ENCODE assay signal across 9 cellular contexts in the genomic region with DNA sequence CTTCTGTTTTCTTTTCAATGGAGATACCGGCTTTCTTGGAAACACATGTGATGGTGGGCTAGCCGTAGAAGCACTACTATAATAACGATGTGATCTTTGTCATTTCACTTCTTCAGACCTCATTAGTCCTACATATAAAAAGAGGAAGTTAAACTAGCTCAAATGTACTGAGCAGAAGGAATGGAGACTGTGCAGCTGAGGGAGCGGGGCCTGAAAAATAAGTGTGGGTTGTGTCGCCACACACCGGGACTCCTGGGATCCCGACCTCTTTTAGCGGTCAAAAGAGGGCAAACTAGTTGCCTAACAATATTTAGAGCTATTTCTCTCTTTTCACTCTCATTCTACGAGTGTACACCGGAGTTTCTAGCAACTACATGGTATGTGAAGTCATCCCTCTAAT. TPM values are rescaled to one million over a fixed set of nuclear protein-coding genes. Genes with fewer than 3 reads are reported as not detected.
DNase-seq lines count a peak whose midpoint lies in the region; ATAC-seq and TF ChIP-seq lines count a peak whose summit lies in the region.
"Had no signal": no experiment of that assay in that cellular context is flagged by ENCODE, and none has a peak within 500 bp of the region (broad histone marks: within the 10 kb centered on the region; RNA-seq: fewer than 3 reads in every experiment).

No MANE protein-coding gene starts in this region.

- no peaks in the 10 kb centered on the region for H3K9me3 ChIP-seq in trophoblast cell (ENCODE audit: insufficient read depth, low read depth, low read length)

- no peak overlapping the region for H3K14ac ChIP-seq in trophoblast cell (ENCODE audit: low read length)

- TF ChIP-seq CTCF in GM12864 (IDR thresholded peaks at IDR 0.05; ENCODE audit: low read depth, low read length, missing control alignments), result peak; percentile 20

- H2BK12ac ChIP-seq in trophoblast cell (ENCODE audit: low read length), result no peak overlapping the region

- peak overlapping the region; percentile 26 for H3K4me3 Mint-ChIP-seq in activated T-helper 17 cell treated with anti-CD3 and anti-CD28 coated beads, Interleukin-2, amount 50 U/mL, for 72 hours

- peaks cover 11% of the 10 kb centered on the region for H3K79me2 ChIP-seq in trophoblast cell (ENCODE audit: control insufficient read depth, insufficient read depth, low read length, poor library complexity)

- H3K79me1 ChIP-seq in trophoblast cell (ENCODE audit: low read length), result peaks cover 9% of the 10 kb centered on the region

- H3K4me3 ChIP-seq in GM12864 (ENCODE audit: low read depth, low read length) (no peak overlapping the region), trophoblast cell (ENCODE audit: low read depth, low read length) (no peak overlapping the region)

- no peaks in the 10 kb centered on the region for H3K9me3 Mint-ChIP-seq in activated T-helper 17 cell treated with anti-CD3 and anti-CD28 coated beads, Interleukin-2, amount 50 U/mL, for 72 hours

- H4K8ac ChIP-seq in trophoblast cell (ENCODE audit: low read depth, low read length), result peak overlapping the region; percentile 14

- ATAC-seq in activated T-helper 17 cell treated with anti-CD3 and anti-CD28 coated beads, Interleukin-2, amount 50 U/mL, for 72 hours (replicated peaks), result no peak
- no peak for ATAC-seq in GM21390 (IDR thresholded peaks at IDR 0.05; ENCODE audit: unreplicated experiment)

- H3K36me3 ChIP-seq in trophoblast cell (ENCODE audit: control insufficient read depth in 1 of 2, insufficient read depth in 2 of 2, low read length in 2 of 2), result no peaks in the 10 kb centered on the region

- no peaks in the 10 kb centered on the region for H3K27me3 Mint-ChIP-seq in activated T-helper 17 cell treated with anti-CD3 and anti-CD28 coated beads, Interleukin-2, amount 50 U/mL, for 72 hours

- H3K18ac ChIP-seq in trophoblast cell (ENCODE audit: low read length), result no peak overlapping the region

- no peak overlapping the region for H3K4me2 ChIP-seq in trophoblast cell (ENCODE audit: low read length)

- H2AFZ ChIP-seq in trophoblast cell (ENCODE audit: insufficient read depth, low read length, poor library complexity), result no peak overlapping the region

- H3K9ac ChIP-seq in trophoblast cell (ENCODE audit: low read length), result no peak overlapping the region

- H3K23ac ChIP-seq in trophoblast cell (ENCODE audit: low read length), result no peak overlapping the region

- H3K27ac Mint-ChIP-seq in activated T-helper 17 cell treated with anti-CD3 and anti-CD28 coated beads, Interleukin-2, amount 50 U/mL, for 72 hours, result peak overlapping the region; percentile 98

- H3K4me1 Mint-ChIP-seq in activated T-helper 17 cell treated with anti-CD3 and anti-CD28 coated beads, Interleukin-2, amount 50 U/mL, for 72 hours, result peaks cover 14% of the 10 kb centered on the region

- H2BK120ac ChIP-seq in trophoblast cell (ENCODE audit: insufficient read depth, low read length, poor library complexity), result no peak overlapping the region

- no peak overlapping the region for H3K4ac ChIP-seq in trophoblast cell (ENCODE audit: low read depth, low read length)

- H3K27me3 ChIP-seq in trophoblast cell (ENCODE audit: insufficient read depth, low read length), result no peaks in the 10 kb centered on the region

- DNase-seq in GM12864 (ENCODE audit: low read depth), result no peak
- peak; percentile 96 for DNase-seq in MV-4-11 (lab: John Stamatoyannopoulos, UW)
- DNase-seq in trophoblast cell, result no peak
- DNase-seq in SW 1271 (lab: John Stamatoyannopoulos, UW), result no peak
- DNase-seq in H4 (ENCODE audit: low spot score), result no peak
- DNase-seq: stimulated activated CD4-positive, alpha-beta T cell treated with anti-CD3 and anti-CD28 coated beads, Interleukin-4, amount 100 ng/mL, for 4 hours; T-helper 9 cell had no signal

- H2BK5ac ChIP-seq in trophoblast cell (ENCODE audit: low read depth, low read length, poor library complexity), result no peak overlapping the region

- H3K4me1 ChIP-seq in trophoblast cell (ENCODE audit: control insufficient read depth in 1 of 2, insufficient read depth in 2 of 2, low read length in 2 of 2), result peaks cover 3 to 4% of the 10 kb centered on the region in 2 experiments

- no CpG with 5 or more reads among the region's 10 CpGs for WGBS in trophoblast cell (ENCODE audit: extremely low coverage, insufficient coverage, insufficient read length)

- no peak overlapping the region for H4K91ac ChIP-seq in trophoblast cell (ENCODE audit: low read depth, low read length)

- H2AK5ac ChIP-seq in trophoblast cell (ENCODE audit: low read length), result no peak overlapping the region

- peak overlapping the region; percentile 23 for H4K12ac ChIP-seq in trophoblast cell (ENCODE audit: low read depth, low read length)

- H3K36me3 Mint-ChIP-seq in activated T-helper 17 cell treated with anti-CD3 and anti-CD28 coated beads, Interleukin-2, amount 50 U/mL, for 72 hours (ENCODE audit: low read depth), result peaks cover 43% of the 10 kb centered on the region

- no peak overlapping the region for H3K27ac ChIP-seq in trophoblast cell (ENCODE audit: low read depth, low read length)

RNA-seq across cellular contexts. Expression of a gene that starts 1.0 kb away (rescaled TPM):
- total RNA-seq in activated T-helper 17 cell treated with anti-CD3 and anti-CD28 coated beads, Interleukin-2, amount 50 U/mL, for 72 hours, result 10 to 100 TPM; 55.5 to 80.2 TPM
- 118 and 122 TPM in 2 replicates for polyA plus RNA-seq in trophoblast cell (2013)
- 161 and 206 TPM in 2 replicates for total RNA-seq in H4 (2014; rRNA removed; shearing (Covaris generic))

RNA-seq across cellular contexts. Expression of a gene that starts 26.1 kb away (rescaled TPM):
- total RNA-seq in activated T-helper 17 cell treated with anti-CD3 and anti-CD28 coated beads, Interleukin-2, amount 50 U/mL, for 72 hours, result under 1 TPM in 1 of 2 donors, not detected in 1; 0.09 TPM
- 0.03 and 0.06 TPM in 2 replicates for polyA plus RNA-seq in trophoblast cell (2013)
- not detected in 2 replicates for total RNA-seq in H4 (2014; rRNA removed; shearing (Covaris generic))
